Comparison of ENCODE assay signal across 8 cellular contexts in the genomic region with DNA sequence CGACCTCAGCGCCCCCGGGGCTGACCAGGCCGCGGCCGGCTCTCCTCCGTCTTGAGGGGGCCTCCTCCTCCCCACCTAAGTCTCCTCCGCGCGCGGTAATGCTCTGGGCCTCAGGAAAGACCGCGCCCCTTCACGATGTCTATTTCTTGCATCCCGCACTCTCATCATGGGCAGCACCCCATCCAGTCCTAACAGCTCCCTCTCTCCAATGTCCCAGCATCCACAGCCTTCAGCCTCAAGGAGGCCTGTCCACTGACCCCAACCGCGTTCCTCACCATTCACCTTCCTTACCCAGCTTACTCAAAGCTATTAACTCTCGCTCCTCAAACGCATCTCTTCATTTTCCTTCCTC.
DNase-seq lines count a peak whose midpoint lies in the region; ATAC-seq, FAIRE-seq and TF ChIP-seq lines count a peak whose summit lies in the region.

No MANE protein-coding gene starts in this region.

- H3K27me3 ChIP-seq in IMR-90 (ENCODE audit: control insufficient read depth, insufficient read depth, low read length) (peaks cover 4% of the 10 kb centered on the region), muscle layer of colon (ENCODE audit: control insufficient read depth in 1 of 2, insufficient read depth in 2 of 2, low read length in 2 of 2) (peaks cover 0 to 6% of the 10 kb centered on the region in 2 donors)

- no peaks in the 10 kb centered on the region for H3K9me3 ChIP-seq in ES-I3 (ENCODE audit: control insufficient read depth, insufficient read depth, low read length)
- H3K9me3 ChIP-seq in IMR-90 (ENCODE audit: control insufficient read depth, insufficient read depth, low read length): no peaks in the 10 kb centered on the region
- H3K9me3 ChIP-seq in muscle layer of colon (ENCODE audit: low read length): no peaks in the 10 kb centered on the region

- H3K4me3 ChIP-seq in IMR-90 (ENCODE audit: insufficient read depth, low read depth, low read length) (peak overlapping the region; percentile 68), muscle layer of colon (ENCODE audit: low read depth in 1 of 2, low read length in 2 of 2) (peak overlapping the region; percentile 58 to 81)

- 0 out of 2 replicates have a peak overlapping the region, but pooled peaks have one; percentile 85 for H3K23ac ChIP-seq in IMR-90 (ENCODE audit: low read depth, low read length)

- no peak for DNase-seq in IMR-90
- no peak for DNase-seq in chondrocyte (ENCODE audit: low spot score)
- no peak for DNase-seq in NCI-H1105 (lab: John Stamatoyannopoulos, UW)
- no peak for DNase-seq in activated gamma-delta T cell (lab: John Stamatoyannopoulos, UW)
- no peak for DNase-seq in RCC 7860 (ENCODE audit: low spot score)

- POLR2A ChIA-PET in IMR-90 (lab: Charles Lee; ENCODE audit: unreplicated experiment): no interaction called here

- H3K56ac ChIP-seq in IMR-90 (ENCODE audit: extremely low read depth, insufficient read depth, low read length): no peak overlapping the region

- H3K4me2 ChIP-seq in IMR-90 (ENCODE audit: low read depth, low read length): peak overlapping the region; percentile 90

- no peak overlapping the region for H3K18ac ChIP-seq in IMR-90 (ENCODE audit: low read depth, low read length)

- BruUV-seq in IMR-90 (replicated peaks; lab: Mats Ljungman, UMichigan): no TSS peak

- H3K9ac ChIP-seq in ES-I3 (ENCODE audit: low read depth, low read length) (peak overlapping the region; percentile 93), IMR-90 (ENCODE audit: low read depth, low read length) (peak overlapping the region; percentile 78), muscle layer of colon (ENCODE audit: low read length) (peak overlapping the region; percentile 44)

- peak overlapping the region; percentile 41; the same call in 1 of the 2 replicates for H2BK120ac ChIP-seq in IMR-90 (ENCODE audit: low read depth, low read length)

- H2BK15ac ChIP-seq in IMR-90 (ENCODE audit: low read depth, low read length): no peak overlapping the region

- no peaks in the 10 kb centered on the region for H4K20me1 ChIP-seq in IMR-90 (ENCODE audit: insufficient read depth, low read length)

- TF ChIP-seq POLR2A in IMR-90 (IDR thresholded peaks at IDR 0.05; ENCODE audit: low read depth, low read length): no peak

- H3K9me1 ChIP-seq in IMR-90 (ENCODE audit: insufficient read depth, low read length): no peaks in the 10 kb centered on the region

- peaks cover 8% of the 10 kb centered on the region for H3K27me3 Mint-ChIP-seq in chondrocyte (ENCODE audit: low read depth)

- H3K4ac ChIP-seq in IMR-90 (ENCODE audit: low read depth, low read length): peak overlapping the region; percentile 89

- TF ChIP-seq CTCF in IMR-90 (conservative IDR thresholded peaks at IDR 0.05; ENCODE audit: low read depth, low read length): no peak
- no peak for TF ChIP-seq CTCF in chondrocyte (IDR thresholded peaks at IDR 0.05)

- peak overlapping the region; percentile 90 for H3K4me3 Mint-ChIP-seq in chondrocyte (ENCODE audit: unreplicated experiment)

- H3K4me1 ChIP-seq in ES-I3 (ENCODE audit: insufficient read depth, low read length) (no peaks in the 10 kb centered on the region), IMR-90 (ENCODE audit: control insufficient read depth, insufficient read depth, low read length) (no peaks in the 10 kb centered on the region), muscle layer of colon (ENCODE audit: insufficient read depth, low read length) (peaks cover 9% of the 10 kb centered on the region)

- H2AK9ac ChIP-seq in IMR-90 (replicated peaks; ENCODE audit: low read depth, low read length, poor library complexity): peak overlapping the region; percentile 63

- H3K4me1 Mint-ChIP-seq in chondrocyte (ENCODE audit: low read depth): peaks cover 19% of the 10 kb centered on the region

- no peaks in the 10 kb centered on the region for H3K79me1 ChIP-seq in IMR-90 (ENCODE audit: low read depth in 1 of 2, low read length in 2 of 2)

- no peaks in the 10 kb centered on the region for H3K36me3 ChIP-seq in ES-I3 (ENCODE audit: insufficient read depth, low read length)
- H3K36me3 ChIP-seq in IMR-90 (ENCODE audit: control insufficient read depth, insufficient read depth, low read length): no peaks in the 10 kb centered on the region
- no peaks in the 10 kb centered on the region for H3K36me3 ChIP-seq in muscle layer of colon (ENCODE audit: insufficient read depth, low read length)

- H4K5ac ChIP-seq in IMR-90 (ENCODE audit: low read depth, low read length): peak overlapping the region; percentile 90

- H2BK20ac ChIP-seq in IMR-90 (ENCODE audit: low read depth, low read length): no peak overlapping the region

- H2AK5ac ChIP-seq in IMR-90 (ENCODE audit: low read depth, low read length): no peak overlapping the region

- H4K8ac ChIP-seq in IMR-90 (ENCODE audit: low read depth in 2 of 2, low read length in 2 of 2): peak overlapping the region; percentile 89 to 93; a peak in 3 of 4 replicates

- intact Hi-C loops in IMR-90 (cut with micrococcal nuclease): loop anchor here (5.0 kb wide), 1 partner anchor 775 kb away; no protein-coding TSS in a partner anchor

- no peaks in the 10 kb centered on the region for H3K36me3 Mint-ChIP-seq in chondrocyte (ENCODE audit: low read depth)

- no peak for FAIRE-seq in RCC 7860 (lab: Jason Lieb, UNC)

- H3K27ac ChIP-seq in IMR-90 (ENCODE audit: insufficient read depth, low read length) (peak overlapping the region; percentile 74; the same call in 1 of the 2 replicates), muscle layer of colon (ENCODE audit: low read depth, low read length) (peak overlapping the region; percentile 74)

- ATAC-seq in IMR-90 (ENCODE audit: low read depth) (peak; percentile 7), HG03565 (IDR thresholded peaks at IDR 0.05; ENCODE audit: unreplicated experiment) (no peak)

- in situ Hi-C loops in IMR-90 (cut with MboI; ENCODE audit: low sequenced_read_pairs): no loop called here

- peak overlapping the region; percentile 73 for H2BK5ac ChIP-seq in IMR-90 (ENCODE audit: low read depth, low read length, poor library complexity, severe bottlenecking)

- no peaks in the 10 kb centered on the region for H3K9me3 Mint-ChIP-seq in chondrocyte (ENCODE audit: low read depth)

- H3K27ac Mint-ChIP-seq in chondrocyte (ENCODE audit: unreplicated experiment): peak overlapping the region; percentile 98

- H2AFZ ChIP-seq in IMR-90 (replicated peaks; ENCODE audit: low read length, poor library complexity): peak overlapping the region; percentile 99

- H4K91ac ChIP-seq in IMR-90 (ENCODE audit: insufficient read depth, low read depth, low read length): peak overlapping the region; percentile 9; the same call in 1 of the 2 replicates

- 26 to 100% methylated on average over 2 to 11 of the region's 19 CpGs for WGBS in IMR-90 (ENCODE audit: extremely low coverage in 2 of 2, insufficient read length in 1 of 2), 2 experiments

- dilution Hi-C loops in IMR-90 (cut with HindIII; ENCODE audit: low sequenced_read_pairs, unreplicated experiment): no loop called here

- no peak overlapping the region for H3K14ac ChIP-seq in IMR-90 (replicated peaks; ENCODE audit: low read depth, low read length)

- CTCF ChIA-PET in IMR-90 (lab: Yijun Ruan, JAX): interaction anchor here (0.6 kb wide), 2 partner anchors 809 to 1926 kb away, joined by 3 to 5 read pairs; no protein-coding TSS in a partner anchor

- no peak for TF ChIP-seq RAD21 in IMR-90 (IDR thresholded peaks at IDR 0.05; ENCODE audit: low read length)

TF ChIP-seq in IMR-90, 13 proteins besides CTCF, POLR2A, EP300 and RAD21:
- TF ChIP-seq MXI1 (IDR thresholded peaks at IDR 0.05; ENCODE audit: borderline replicate concordance, low read depth, low read length) (no peak), MAZ (IDR thresholded peaks at IDR 0.05; ENCODE audit: borderline replicate concordance, low read depth, low read length) (no peak), NFE2L2 (IDR thresholded peaks at IDR 0.05; ENCODE audit: low read depth, low read length) (no peak), BHLHE40 (IDR thresholded peaks at IDR 0.05; ENCODE audit: low read depth, low read length) (no peak), CHD1 (IDR thresholded peaks at IDR 0.05; ENCODE audit: low read depth, low read length) (no peak), RCOR1 (IDR thresholded peaks at IDR 0.05; ENCODE audit: insufficient replicate concordance, low read length) (no peak), RFX5 (IDR thresholded peaks at IDR 0.05; ENCODE audit: low read depth, low read length) (no peak), CEBPB (IDR thresholded peaks at IDR 0.05; ENCODE audit: low read depth, low read length) (no peak), SMC3 (IDR thresholded peaks at IDR 0.05; ENCODE audit: low read depth, low read length) (no peak)
- TF ChIP-seq, protein P1, sequence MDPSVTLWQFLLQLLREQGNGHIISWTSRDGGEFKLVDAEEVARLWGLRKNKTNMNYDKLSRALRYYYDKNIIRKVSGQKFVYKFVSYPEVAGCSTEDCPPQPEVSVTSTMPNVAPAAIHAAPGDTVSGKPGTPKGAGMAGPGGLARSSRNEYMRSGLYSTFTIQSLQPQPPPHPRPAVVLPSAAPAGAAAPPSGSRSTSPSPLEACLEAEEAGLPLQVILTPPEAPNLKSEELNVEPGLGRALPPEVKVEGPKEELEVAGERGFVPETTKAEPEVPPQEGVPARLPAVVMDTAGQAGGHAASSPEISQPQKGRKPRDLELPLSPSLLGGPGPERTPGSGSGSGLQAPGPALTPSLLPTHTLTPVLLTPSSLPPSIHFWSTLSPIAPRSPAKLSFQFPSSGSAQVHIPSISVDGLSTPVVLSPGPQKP (IDR thresholded peaks at IDR 0.05; ENCODE audit: borderline replicate concordance, low read depth, low read length): no peak
- TF ChIP-seq, protein P2, sequence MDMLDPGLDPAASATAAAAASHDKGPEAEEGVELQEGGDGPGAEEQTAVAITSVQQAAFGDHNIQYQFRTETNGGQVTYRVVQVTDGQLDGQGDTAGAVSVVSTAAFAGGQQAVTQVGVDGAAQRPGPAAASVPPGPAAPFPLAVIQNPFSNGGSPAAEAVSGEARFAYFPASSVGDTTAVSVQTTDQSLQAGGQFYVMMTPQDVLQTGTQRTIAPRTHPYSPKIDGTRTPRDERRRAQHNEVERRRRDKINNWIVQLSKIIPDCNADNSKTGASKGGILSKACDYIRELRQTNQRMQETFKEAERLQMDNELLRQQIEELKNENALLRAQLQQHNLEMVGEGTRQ (IDR thresholded peaks at IDR 0.05; ENCODE audit: low read depth, low read length): no peak
